Comparison of ENCODE assay signal across 1 cellular context in genomic region chr3:152873314-152873713, GRCh38. TPM values are rescaled to one million over a fixed set of nuclear protein-coding genes. Genes with fewer than 3 reads are reported as not detected.
"Had no signal": no experiment of that assay in that cellular context is flagged by ENCODE, and none has a peak within 500 bp of the region (broad histone marks: within the 10 kb centered on the region; RNA-seq: fewer than 3 reads in every experiment).

No MANE protein-coding gene starts in this region.

RNA-seq across cellular contexts. Expression of gene P2RY1, which starts 38.4 kb away (rescaled TPM):
- total RNA-seq: HFFc6 had no signal
